Comparison of ENCODE assay signal across 13 cellular contexts in genomic region chr1:70211536-70211935, GRCh38.
"Had no signal": no experiment of that assay in that cellular context is flagged by ENCODE, and none has a peak within 500 bp of the region (broad histone marks: within the 10 kb centered on the region; RNA-seq: fewer than 3 reads in every experiment).

No MANE protein-coding gene starts in this region.

- H3K4me3 ChIP-seq: hepatocyte, pancreas, stomach had no signal

- H3K27ac Mint-ChIP-seq: naive B cell had no signal

- H3K27me3 Mint-ChIP-seq: naive B cell had no signal

- DNase-seq: activated CD4-positive, alpha-beta T cell treated with anti-CD3 and anti-CD28 coated beads for 1 hour; activated gamma-delta T cell; activated T-cell treated with anti-CD3 and anti-CD28 coated beads for 4 hours; cortex of kidney; effector CD8-positive, alpha-beta T cell; kidney glomerular epithelial cell; midbrain; naive B cell; pancreas; stimulated activated CD4-positive, alpha-beta T cell treated with anti-CD3 and anti-CD28 coated beads, Interleukin-4, amount 100 ng/mL, for 24 hours; stomach; T1000 had no signal

- H3K27ac ChIP-seq: hepatocyte, pancreas had no signal

- H3K9me3 ChIP-seq: pancreas, stomach had no signal

- H3K9me3 Mint-ChIP-seq: naive B cell had no signal

- H3K36me3 ChIP-seq: pancreas had no signal

- H3K36me3 Mint-ChIP-seq: naive B cell had no signal

- H3K4me2 ChIP-seq: hepatocyte had no signal

- ATAC-seq: pancreas had no signal

- H2AFZ ChIP-seq: hepatocyte had no signal

- H3K27me3 ChIP-seq: hepatocyte, pancreas, stomach had no signal
